Comparison of ENCODE assay signal across 7 cellular contexts in genomic region chr2:191566347-191566746, GRCh38.
DNase-seq lines count a peak whose midpoint lies in the region; TF ChIP-seq lines count a peak whose summit lies in the region.

No MANE protein-coding gene starts in this region.

- no peak overlapping the region for H3K27ac Mint-ChIP-seq in HFFc6

- no peaks in the 10 kb centered on the region for H3K9me3 Mint-ChIP-seq in HFFc6

- no peak overlapping the region for H3K4me3 Mint-ChIP-seq in HFFc6

- H3K36me3 Mint-ChIP-seq in HFFc6 (ENCODE audit: low read depth): no peaks in the 10 kb centered on the region

- TF ChIP-seq CTCF in GM13977 (IDR thresholded peaks at IDR 0.05; ENCODE audit: extremely low read depth, insufficient read depth, missing control alignments) (peak; percentile 87), HFFc6 (IDR thresholded peaks at IDR 0.05) (peak; percentile 93), astrocyte of the cerebellum (IDR thresholded peaks at IDR 0.05; ENCODE audit: low read depth, low read length, missing control alignments) (peak; percentile 82)

- no peak overlapping the region for H3K4me3 ChIP-seq in astrocyte of the cerebellum (ENCODE audit: low read depth, low read length)

- peaks cover 36% of the 10 kb centered on the region for H3K4me1 Mint-ChIP-seq in HFFc6 (ENCODE audit: low read depth)

- in situ Hi-C loops in GM13977 (cut with MboI; ENCODE audit: low pct_unique_long_range_greater_than_20kb, low sequenced_read_pairs, unreplicated experiment) (loop anchor here (10.0 kb wide), 2 partner anchors 118 to 598 kb away; no protein-coding TSS in a partner anchor), astrocyte of the cerebellum (cut with HindIII; ENCODE audit: low sequenced_read_pairs) (loop anchor here (5.0 to 25.0 kb wide), 3 partner anchors 116 to 588 kb away; no protein-coding TSS in a partner anchor)

- H3K27me3 Mint-ChIP-seq in HFFc6 (ENCODE audit: insufficient read depth): no peaks in the 10 kb centered on the region; the same call in 1 of the 2 replicates

- DNase-seq in GM13977 (ENCODE audit: low spot score) (peak; percentile 59), HFFc6 (peak; percentile 33), NCI-H1105 (lab: John Stamatoyannopoulos, UW) (peak; percentile 19), T-helper 22 cell (ENCODE audit: low read depth) (peak; percentile 22), astrocyte of the cerebellum (ENCODE audit: low read depth) (peak; percentile 39), iPS-NIHi7 (ENCODE audit: extremely low spot score) (peak; percentile 79)
- peak; percentile 46 for DNase-seq in stimulated activated CD4-positive, alpha-beta T cell treated with anti-CD3 and anti-CD28 coated beads, Interleukin-2, amount 100 ng/mL, for 4 hours (ENCODE audit: low read depth)

Comparison
In these comparisons a context has a peak if more than half of its experiments do, and no peak if none do; other contexts are left out.
1. DNase-seq: peak in every context shown above with its lines; median percentile 79 in iPS-NIHi7; 59 in GM13977; 46 in stimulated activated CD4-positive, alpha-beta T cell treated with anti-CD3 and anti-CD28 coated beads, Interleukin-2, amount 100 ng/mL, for 4 hours; 39 in astrocyte of the cerebellum; 33 in HFFc6; 22 in T-helper 22 cell; 19 in NCI-H1105.